27 cellular contexts compared by ENCODE assay signal in the genomic region with DNA sequence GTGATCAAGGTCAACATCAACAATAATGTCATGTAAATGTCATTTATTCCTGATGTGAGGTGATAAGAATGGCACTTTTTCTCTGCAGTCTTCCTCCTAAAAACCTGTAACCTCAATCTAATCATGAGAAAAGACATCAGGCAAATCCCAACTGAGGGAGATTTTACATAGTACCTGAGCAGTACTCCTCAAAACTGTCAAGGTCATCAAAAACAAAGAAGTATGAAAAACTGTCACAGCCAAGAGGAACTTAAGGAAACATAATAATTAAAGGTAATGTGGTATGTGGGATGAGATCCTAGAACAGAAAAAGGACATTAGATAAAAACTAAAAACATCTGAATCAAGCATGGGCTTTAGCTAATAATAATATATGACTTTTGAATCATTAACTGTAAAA.
"Had no signal": no experiment of that assay in that cellular context is flagged by ENCODE, and none has a peak within 500 bp of the region (broad histone marks: within the 10 kb centered on the region; RNA-seq: fewer than 3 reads in every experiment).

No MANE protein-coding gene starts in this region.

- H3K36me3 ChIP-seq: stomach, suprapubic skin, thoracic aorta, thyroid gland, tibial artery, tibial nerve, transverse colon, upper lobe of left lung, upper lobe of right lung, uterus, vagina had no signal

- H3K9me3 ChIP-seq: stomach, suprapubic skin, testis, thoracic aorta, thyroid gland, tibial artery, tibial nerve, transverse colon, upper lobe of left lung, upper lobe of right lung, uterus, vagina had no signal

- H3K4me3 ChIP-seq: stomach, suprapubic skin, testis, thoracic aorta, thyroid gland, tibial artery, tibial nerve, transverse colon, upper lobe of left lung, upper lobe of right lung, uterus, vagina had no signal

- H3K27me3 ChIP-seq: stomach, suprapubic skin, testis, thyroid gland, tibial artery, tibial nerve, transverse colon, upper lobe of left lung, upper lobe of right lung, uterus, vagina had no signal

- ATAC-seq: stimulated activated effector memory CD8-positive, alpha-beta T cell treated with anti-CD3 and anti-CD28 coated beads, Interleukin-12 subunit alpha, Interleukin-12 subunit beta, amount 100 ng/mL, for 72 hours; stimulated activated memory B cell treated with anti-CD40 and anti-IgM and Interleukin-4, amounts not matched to agents 10 μg/mL and 1 μg/mL and 100 μg/mL, for 72 hours; stimulated activated naive B cell treated with anti-CD40 and anti-IgM and Interleukin-4, amounts not matched to agents 10 μg/mL and 1 μg/mL and 100 μg/mL, for 72 hours; stimulated activated naive CD8-positive, alpha-beta T cell treated with anti-CD3 and anti-CD28 coated beads, Interleukin-15, amount 100 ng/mL, for 72 hours; stimulated activated naive CD8-positive, alpha-beta T cell treated with anti-CD3 and anti-CD28 coated beads, Interleukin-15, Interleukin-2, amounts not matched to agents 100 U/mL and 50 U/mL, for 24 hours; upper lobe of right lung had no signal

- DNase-seq: stimulated activated CD4-positive, alpha-beta T cell treated with anti-CD3 and anti-CD28 coated beads, Interleukin-2, amount 100 ng/mL, for 48 hours; stimulated activated CD4-positive, alpha-beta T cell treated with anti-CD3 and anti-CD28 coated beads, Interleukin-4, amount 100 ng/mL, for 1 hour; stimulated activated CD4-positive, alpha-beta T cell treated with anti-CD3 and anti-CD28 coated beads, Interleukin-4, amount 100 ng/mL, for 24 hours; stimulated activated CD4-positive, alpha-beta T cell treated with anti-CD3 and anti-CD28 coated beads, Interleukin-4, amount 100 ng/mL, for 4 hours; stimulated activated CD8-positive, alpha-beta memory T cell treated with anti-CD3 and anti-CD28 coated beads, Interleukin-4, amount 100 ng/mL, for 48 hours; stimulated activated naive B cell treated with anti-CD40 and anti-IgM and Interleukin-4, amounts not matched to agents 10 μg/mL and 1 μg/mL and 100 μg/mL, for 72 hours; stimulated activated naive CD4-positive, alpha-beta T cell; stimulated activated naive CD4-positive, alpha-beta T cell treated with Interleukin-2 at 50 U/mL for 16 hours; stimulated activated naive CD8-positive, alpha-beta T cell treated with anti-CD3 and anti-CD28 coated beads, Interleukin-15, amount 100 ng/mL, for 72 hours; stimulated activated naive CD8-positive, alpha-beta T cell treated with anti-CD3 and anti-CD28 coated beads, Interleukin-15, Interleukin-2, amounts not matched to agents 100 U/mL and 50 U/mL, for 24 hours; stomach; substantia nigra; testis; thyroid gland; tibial artery; transverse colon; trophoblast cell; upper lobe of left lung; upper lobe of right lung; uterus had no signal

- H3K4me1 ChIP-seq: stomach, suprapubic skin, testis, thyroid gland, tibial artery, tibial nerve, transverse colon, upper lobe of left lung, upper lobe of right lung, uterus had no signal

- FAIRE-seq: urothelium cell line had no signal

- H3K27ac ChIP-seq: stomach, suprapubic skin, testis, thoracic aorta, thyroid gland, tibial artery, tibial nerve, transverse colon, upper lobe of left lung, upper lobe of right lung, uterus, vagina had no signal
